Comparison of ENCODE assay signal across 1 cellular context in genomic region chr1:25247829-25248754, GRCh38.
TF ChIP-seq lines count a peak whose summit lies in the region.

No MANE protein-coding gene starts in this region.

TF ChIP-seq in K562, 482 proteins besides CTCF, POLR2A, EP300 and RAD21 (continued from another document and continues in another):
- TF ChIP-seq ZNF407 (IDR thresholded peaks at IDR 0.05; ENCODE audit: low read depth) (no peak), ZNF134 (CRISPR knock-in tag; conservative IDR thresholded peaks at IDR 0.05) (no peak), NFE2 (IDR thresholded peaks at IDR 0.05; ENCODE audit: low read depth) (no peak), SRSF7 (optimal IDR thresholded peaks at IDR 0.05; ENCODE audit: low read depth, low read length) (no peak), PHF21A (IDR thresholded peaks at IDR 0.05; ENCODE audit: borderline replicate concordance, low read depth) (no peak), KDM2B (CRISPR knock-in tag; IDR thresholded peaks at IDR 0.05) (no peak; the same call in 1 of the 2 replicates), HDAC8 (tag; IDR thresholded peaks at IDR 0.05) (no peak), MIER1 (IDR thresholded peaks at IDR 0.05; ENCODE audit: low read depth) (0 out of 2 replicates have a peak, but pooled peaks have one; percentile 44), MAZ (CRISPR knock-in tag; conservative IDR thresholded peaks at IDR 0.05 in 1 of 2, IDR thresholded peaks at IDR 0.05 in 1 of 2) (peak; percentile 1 to 33; a peak in 1 of 4 replicates), WHSC1 (IDR thresholded peaks at IDR 0.05; ENCODE audit: low read length) (no peak), DEAF1 (CRISPR knock-in tag; IDR thresholded peaks at IDR 0.05) (no peak), HDAC6 (IDR thresholded peaks at IDR 0.05; ENCODE audit: low read depth, low read length) (no peak), ZFP36 (IDR thresholded peaks at IDR 0.05; ENCODE audit: low read depth, low read length, partially characterized antibody) (peak; percentile 2), RBM17 (IDR thresholded peaks at IDR 0.05; ENCODE audit: borderline replicate concordance, low read depth, low read length) (no peak), ZNF184 (CRISPR knock-in tag; IDR thresholded peaks at IDR 0.05) (no peak), POLR2AphosphoS2 (IDR thresholded peaks at IDR 0.05; ENCODE audit: low read length) (no peak), SRSF1 (IDR thresholded peaks at IDR 0.05; ENCODE audit: low read depth, low read length) (no peak), LARP7 (IDR thresholded peaks at IDR 0.05) (no peak), PHF20 (IDR thresholded peaks at IDR 0.05; ENCODE audit: partially characterized antibody) (peak; percentile 16), VEZF1 (CRISPR knock-in tag; IDR thresholded peaks at IDR 0.05) (peak; percentile 66; the same call in 1 of the 2 replicates), HES1 (IDR thresholded peaks at IDR 0.05; ENCODE audit: low read depth) (no peak), ZNF274 (IDR thresholded peaks at IDR 0.05; ENCODE audit: borderline replicate concordance, low read depth, low read length) (no peak), ZNF324 (CRISPR knock-in tag; IDR thresholded peaks at IDR 0.05) (0 out of 2 replicates have a peak, but pooled peaks have one; percentile 3), ZNF165 (CRISPR knock-in tag; IDR thresholded peaks at IDR 0.05; ENCODE audit: borderline replicate concordance) (0 out of 2 replicates have a peak, but pooled peaks have one; percentile 42), ATF3 (IDR thresholded peaks at IDR 0.05) (no peak), ATF3 (CRISPR knock-in tag; conservative IDR thresholded peaks at IDR 0.05) (no peak), CEBPB (tag; IDR thresholded peaks at IDR 0.05) (no peak), ZNF239 (CRISPR knock-in tag; IDR thresholded peaks at IDR 0.05) (no peak), CCNT2 (IDR thresholded peaks at IDR 0.05; ENCODE audit: borderline replicate concordance, extremely low read depth, insufficient read length, low read depth, low read length) (peak; percentile 91), CUX1 (CRISPR knock-in tag; IDR thresholded peaks at IDR 0.05) (no peak), NFE2L1 (tag; IDR thresholded peaks at IDR 0.05; ENCODE audit: borderline replicate concordance, low read depth) (no peak), KLF10 (CRISPR knock-in tag; IDR thresholded peaks at IDR 0.05) (no peak), HDAC3 (IDR thresholded peaks at IDR 0.05; ENCODE audit: borderline replicate concordance, partially characterized antibody) (no peak), MTA3 (IDR thresholded peaks at IDR 0.05; ENCODE audit: borderline replicate concordance) (peak; percentile 19; the same call in 1 of the 2 replicates), GATAD2A (IDR thresholded peaks at IDR 0.05) (0 out of 2 replicates have a peak, but pooled peaks have one; percentile 25), RUNX1 (IDR thresholded peaks at IDR 0.05; ENCODE audit: low read depth) (no peak), SPI1 (IDR thresholded peaks at IDR 0.05; ENCODE audit: borderline replicate concordance, low read depth, low read length) (no peak), HINFP (tag; conservative IDR thresholded peaks at IDR 0.05; ENCODE audit: low read depth) (no peak), XRCC5 (IDR thresholded peaks at IDR 0.05; ENCODE audit: low read depth, low read length) (0 out of 2 replicates have a peak, but pooled peaks have one; percentile 2), ZNF699 (CRISPR knock-in tag; IDR thresholded peaks at IDR 0.05; ENCODE audit: insufficient replicate concordance) (no peak), POLR3A (IDR thresholded peaks at IDR 0.05; ENCODE audit: borderline replicate concordance, extremely low read depth, insufficient read depth, insufficient read length) (no peak), PTBP1 (IDR thresholded peaks at IDR 0.05; ENCODE audit: low read depth, low read length) (no peak), PRPF4 (IDR thresholded peaks at IDR 0.05; ENCODE audit: insufficient read depth, low read depth, low read length, poor library complexity, severe bottlenecking) (no peak)
